Comparison of ENCODE assay signal across 27 cellular contexts in genomic region chr22:20043997-20044342, GRCh38.
"Had no signal": no experiment of that assay in that cellular context is flagged by ENCODE, and none has a peak within 500 bp of the region (broad histone marks: within the 10 kb centered on the region; RNA-seq: fewer than 3 reads in every experiment).

No MANE protein-coding gene starts in this region.

- H3K4me3 Mint-ChIP-seq: naive thymus-derived CD4-positive, alpha-beta T cell; natural killer cell treated with Interleukin-12 subunit alpha and Interleukin-12 subunit beta and Interleukin-15 and Interleukin-18, amount 100 ng/mL, for 72 hours; stimulated activated naive B cell treated with anti-CD40 and anti-IgM and Interleukin-4, amounts not matched to agents 10 μg/mL and 1 μg/mL and 100 μg/mL, for 72 hours had no signal

- H3K4me2 ChIP-seq: hepatocyte, smooth muscle cell had no signal

- H3K9me3 Mint-ChIP-seq: natural killer cell treated with Interleukin-12 subunit alpha and Interleukin-12 subunit beta and Interleukin-15 and Interleukin-18, amount 100 ng/mL, for 72 hours had no signal

- H3K27ac Mint-ChIP-seq: natural killer cell treated with Interleukin-12 subunit alpha and Interleukin-12 subunit beta and Interleukin-15 and Interleukin-18, amount 100 ng/mL, for 72 hours; progenitor cell of endocrine pancreas had no signal

- H3K9me3 ChIP-seq: left ventricle myocardium inferior, mucosa of descending colon, ovary, right atrium auricular region, right lobe of liver, stomach, testis, thyroid gland, transverse colon, upper lobe of left lung, uterus had no signal

- ATAC-seq: mucosa of descending colon; naive thymus-derived CD4-positive, alpha-beta T cell; stimulated activated naive B cell treated with anti-CD40 and anti-IgM and Interleukin-4, amounts not matched to agents 10 μg/mL and 1 μg/mL and 100 μg/mL, for 72 hours; stimulated activated naive CD8-positive, alpha-beta T cell treated with anti-CD3 and anti-CD28 coated beads, Interleukin-15, Interleukin-2, amounts not matched to agents 100 U/mL and 50 U/mL, for 24 hours had no signal

- H3K79me2 ChIP-seq: hepatocyte had no signal

- DNase-seq: islet precursor cell; left ventricle myocardium inferior; midbrain; mucosa of descending colon; naive thymus-derived CD4-positive, alpha-beta T cell; occipital lobe; ovary; right lobe of liver; stimulated activated CD4-positive, alpha-beta T cell treated with anti-CD3 and anti-CD28 coated beads, Interleukin-1b, Interleukin-23, amount 100 ng/mL, for 48 hours; stimulated activated CD4-positive, alpha-beta T cell treated with anti-CD3 and anti-CD28 coated beads, Interleukin-2, amount 100 ng/mL, for 48 hours; stimulated activated CD4-positive, alpha-beta T cell treated with anti-CD3 and anti-CD28 coated beads, Interleukin-4, amount 100 ng/mL, for 4 hours; stimulated activated CD8-positive, alpha-beta memory T cell treated with anti-CD3 and anti-CD28 coated beads, Interleukin-4, amount 100 ng/mL, for 48 hours; stimulated activated naive B cell treated with anti-CD40 and anti-IgM and Interleukin-4, amounts not matched to agents 10 μg/mL and 1 μg/mL and 100 μg/mL, for 72 hours; stimulated activated naive CD8-positive, alpha-beta T cell treated with anti-CD3 and anti-CD28 coated beads, Interleukin-15, Interleukin-2, amounts not matched to agents 100 U/mL and 50 U/mL, for 24 hours; stomach; testis; thyroid gland; transverse colon; upper lobe of left lung; uterus had no signal

- H3K4me1 ChIP-seq: right atrium auricular region, stomach, testis, thyroid gland, transverse colon, upper lobe of left lung, uterus had no signal

- H3K27ac ChIP-seq: hepatocyte, left ventricle myocardium inferior, neutrophil, ovary, right atrium auricular region, right lobe of liver, stomach, testis, thyroid gland, transverse colon, upper lobe of left lung, uterus had no signal

- H3K27me3 ChIP-seq: hepatocyte, neutrophil, ovary, right atrium auricular region, right lobe of liver, stomach, testis, thyroid gland, transverse colon, upper lobe of left lung, uterus had no signal

- H3K36me3 ChIP-seq: ovary, uterus had no signal

- H3K27me3 Mint-ChIP-seq: naive thymus-derived CD4-positive, alpha-beta T cell; natural killer cell treated with Interleukin-12 subunit alpha and Interleukin-12 subunit beta and Interleukin-15 and Interleukin-18, amount 100 ng/mL, for 72 hours; progenitor cell of endocrine pancreas; stimulated activated naive B cell treated with anti-CD40 and anti-IgM and Interleukin-4, amounts not matched to agents 10 μg/mL and 1 μg/mL and 100 μg/mL, for 72 hours had no signal

- H3K4me3 ChIP-seq: hepatocyte, left ventricle myocardium inferior, lung, mucosa of descending colon, ovary, right atrium auricular region, right lobe of liver, smooth muscle cell, stomach, testis, thyroid gland, transverse colon, upper lobe of left lung, uterus had no signal

- H2AFZ ChIP-seq: hepatocyte had no signal
